Comparison of ENCODE assay signal across 20 cellular contexts in genomic region chr10:96415896-96416554, GRCh38. TPM values are rescaled to one million over a fixed set of nuclear protein-coding genes. Genes with fewer than 3 reads are reported as not detected.
DNase-seq lines count a peak whose midpoint lies in the region; ATAC-seq lines count a peak whose summit lies in the region.
"Had no signal": no experiment of that assay in that cellular context is flagged by ENCODE, and none has a peak within 500 bp of the region (broad histone marks: within the 10 kb centered on the region; RNA-seq: fewer than 3 reads in every experiment).

No MANE protein-coding gene starts in this region.

- ATAC-seq in GM18909 (IDR thresholded peaks at IDR 0.05; ENCODE audit: poor library complexity, unreplicated experiment) (no peak), HG03439 (IDR thresholded peaks at IDR 0.05; ENCODE audit: unreplicated experiment) (no peak)

- H3K4me3 ChIP-seq in muscle layer of colon (ENCODE audit: low read depth in 1 of 2, low read length in 2 of 2): no peak overlapping the region
- H3K4me3 ChIP-seq: coronary artery, suprapubic skin had no signal

- H3K9me3 ChIP-seq in muscle layer of colon (ENCODE audit: low read length): no peaks in the 10 kb centered on the region
- H3K9me3 ChIP-seq: suprapubic skin had no signal

- H3K9ac ChIP-seq in muscle layer of colon (ENCODE audit: low read length): no peak overlapping the region

- in situ Hi-C loops in Caki2 (cut with HindIII; ENCODE audit: low pct_unique_long_range_greater_than_20kb, low sequenced_read_pairs): no loop called here

- H3K36me3 ChIP-seq in muscle layer of colon (ENCODE audit: insufficient read depth, low read length): no peaks in the 10 kb centered on the region
- H3K36me3 ChIP-seq: suprapubic skin had no signal

- peak; percentile 62 for DNase-seq in Caki2 (ENCODE audit: low read depth)
- peak; percentile 2 for DNase-seq in NOMO-1 treated with dmso at 0.1 percent for 144 hours (lab: John Stamatoyannopoulos, UW; ENCODE audit: unreplicated experiment)
- DNase-seq in caudate nucleus (lab: John Stamatoyannopoulos, UW): no peak
- no peak for DNase-seq in activated CD4-positive, CD25-positive, alpha-beta regulatory T cell (lab: John Stamatoyannopoulos, UW)
- no peak for DNase-seq in GDM1 (lab: John Stamatoyannopoulos, UW)
- DNase-seq: activated CD4-positive, CD25-positive, alpha-beta regulatory T cell treated with anti-CD3 and anti-CD28 coated beads, Interleukin-2, amount 50 U/mL, for 72 hours; activated effector memory CD4-positive, alpha-beta T cell treated with Interleukin-2 at 50 U/mL for 16 hours; H7; Karpas-422; NCI-H1417 treated with DMSO at 0.1 percent for 48 hours; occipital lobe; stimulated activated CD4-positive, alpha-beta T cell treated with anti-CD3 and anti-CD28 coated beads, Interleukin-4, amount 100 ng/mL, for 24 hours had no signal

- H3K27me3 ChIP-seq in muscle layer of colon (ENCODE audit: control insufficient read depth in 1 of 2, insufficient read depth in 2 of 2, low read length in 2 of 2): no peaks in the 10 kb centered on the region

- H3K27ac ChIP-seq in caudate nucleus (ENCODE audit: low read depth, low read length): peak overlapping the region; percentile 60
- H3K27ac ChIP-seq in muscle layer of colon (ENCODE audit: low read depth, low read length): peak overlapping the region; percentile 22
- H3K27ac ChIP-seq: coronary artery, suprapubic skin had no signal

- H3K4me1 ChIP-seq in muscle layer of colon (ENCODE audit: insufficient read depth, low read length): peaks cover 30% of the 10 kb centered on the region

RNA-seq across cellular contexts. Expression of gene OPALIN, which starts 57.2 kb away (rescaled TPM):
- total RNA-seq in Caki2 (2014; rRNA removed; shearing (Covaris generic); ENCODE audit: low replicate concordance): not detected in 2 replicates
- total RNA-seq: endothelial cell of umbilical vein; H7; left ventricle myocardium superior; occipital lobe; suprapubic skin; T-helper 1 cell treated with Interleukin-12 subunit alpha and Interleukin-12 subunit beta and Interleukin-4 antibody, amounts not matched to agents 30 ng/mL and 1 ng/mL, for 36 hours had no signal

Comparison
In these comparisons a context has a peak if more than half of its experiments do, and no peak if none do; other contexts are left out.
1. DNase-seq: peak in Caki2 (single experiment) and NOMO-1 treated with dmso at 0.1 percent for 144 hours (single experiment); none in caudate nucleus (0 of 61), activated CD4-positive, CD25-positive, alpha-beta regulatory T cell (0 of 4) and GDM1 (single experiment).